Comparison of ENCODE assay signal across 12 cellular contexts in the genomic region with DNA sequence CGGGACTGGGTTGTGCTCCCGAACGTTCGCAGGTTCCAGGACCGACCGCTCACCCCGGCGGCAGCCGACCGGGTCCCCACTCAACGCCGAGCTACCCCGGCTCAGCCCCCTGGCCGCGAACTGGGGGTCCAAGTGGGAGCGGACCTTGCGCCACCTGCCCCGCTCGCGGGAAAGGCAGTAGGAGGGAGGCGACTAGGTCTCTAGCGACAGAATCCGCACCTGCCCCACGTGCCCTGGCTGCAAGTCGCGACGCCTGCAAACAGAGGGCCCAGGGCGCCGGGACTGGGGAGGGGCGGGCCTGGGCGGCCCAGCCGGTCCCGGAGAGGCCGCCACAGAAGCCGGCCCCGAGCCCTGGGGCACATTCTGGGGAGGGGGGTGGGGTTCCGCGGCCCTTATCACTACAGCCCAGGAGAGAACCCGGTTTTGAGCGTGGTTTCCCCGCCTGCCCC.
DNase-seq lines count a peak whose midpoint lies in the region; ATAC-seq, FAIRE-seq and TF ChIP-seq lines count a peak whose summit lies in the region.
"Had no signal": no experiment of that assay in that cellular context is flagged by ENCODE, and none has a peak within 500 bp of the region (broad histone marks: within the 10 kb centered on the region; RNA-seq: fewer than 3 reads in every experiment).

No MANE protein-coding gene starts in this region.

- H3K23ac ChIP-seq in H9 (ENCODE audit: insufficient read length, low read depth, low read length), result no peak overlapping the region
- H3K23ac ChIP-seq in H1 (ENCODE audit: insufficient read length), result no peak overlapping the region

- H2BK5ac ChIP-seq in H9 (ENCODE audit: insufficient read length, low read length) (no peak overlapping the region), H1 (ENCODE audit: low read depth, low read length) (no peak overlapping the region)

- no CpG with 5 or more reads among the region's 41 CpGs for WGBS in H9 (ENCODE audit: extremely low coverage, insufficient read length, low lambda C conversion rate)
- 91% methylated on average over 21 of the region's 41 CpGs; no CpG with 5 or more reads in 1 of the 2 experiments for WGBS in H1 (ENCODE audit: extremely low coverage in 1 of 2, insufficient coverage in 1 of 2, insufficient read length in 1 of 2, insufficient replicate concordance in 2 of 2, low coverage in 1 of 2, low lambda C conversion rate in 2 of 2, missing lambda C conversion rate in 1 of 2), 2 experiments
- 85% methylated on average over 37 of the region's 41 CpGs for WGBS in smooth muscle cell (ENCODE audit: low lambda C conversion rate)
- WGBS in prostate gland, result 48% methylated on average over 40 of the region's 41 CpGs

- H3K4me3 Mint-ChIP-seq in H9, result peak overlapping the region in 1 of 2 experiments; percentile 59; a peak in 2 of 5 replicates

- H3K27me3 ChIP-seq in H9 (ENCODE audit: insufficient read depth, low read length) (no peaks in the 10 kb centered on the region), H1 (replicated peaks in 1 of 4; ENCODE audit: control insufficient read depth in 3 of 4, extremely low read depth in 1 of 4, insufficient read depth in 3 of 4, low read length in 3 of 4) (peaks cover 0 to 17% (median 7%) of the 10 kb centered on the region in 4 experiments; a peak in 6 of 7 replicates), smooth muscle cell (ENCODE audit: low read depth) (no peaks in the 10 kb centered on the region), prostate gland (replicated peaks; ENCODE audit: insufficient read depth) (no peaks in the 10 kb centered on the region)
- H3K27me3 ChIP-seq: colonic mucosa had no signal

- H3T11ph ChIP-seq in H9 (ENCODE audit: low read length), result no peak overlapping the region

- H2BK20ac ChIP-seq in H9 (ENCODE audit: low read depth, low read length, poor library complexity, severe bottlenecking) (no peak overlapping the region), H1 (ENCODE audit: low read length) (no peak overlapping the region)

- H4K8ac ChIP-seq in H9 (replicated peaks; ENCODE audit: insufficient read length, low read depth, low read length), result no peak overlapping the region
- 0 out of 2 replicates have a peak overlapping the region, but pooled peaks have one; percentile 25 for H4K8ac ChIP-seq in H1 (ENCODE audit: extremely low read depth, insufficient read depth, low read length)

- POLR2A ChIA-PET in H1 (lab: Charles Lee; ENCODE audit: partially characterized antibody), result no interaction called here

- H4K20me1 ChIP-seq in H9 (ENCODE audit: control insufficient read depth, insufficient read depth, insufficient read length) (no peaks in the 10 kb centered on the region), H1 (replicated peaks in 1 of 2; ENCODE audit: control insufficient read depth in 1 of 2, insufficient read depth in 2 of 2, low read length in 2 of 2) (no peaks in the 10 kb centered on the region), smooth muscle cell (ENCODE audit: low read depth) (no peaks in the 10 kb centered on the region)

- CTCF ChIA-PET in H1 (lab: Charles Lee; ENCODE audit: partially characterized antibody), result no interaction called here

- H2AK5ac ChIP-seq in H9 (ENCODE audit: insufficient read length, low read length), result no peak overlapping the region
- no peak overlapping the region for H2AK5ac ChIP-seq in H1 (ENCODE audit: low read depth, low read length)

- H3K36me3 Mint-ChIP-seq in H9 (ENCODE audit: insufficient read depth in 1 of 3, low read depth in 3 of 3), result peaks cover 0 to 7% (median 1%) of the 10 kb centered on the region in 3 experiments; a peak in 3 of 7 replicates
- H3K36me3 Mint-ChIP-seq: CD4-positive, alpha-beta memory T cell had no signal

- H3K14ac ChIP-seq in H9 (ENCODE audit: insufficient read depth, low read length), result no peak overlapping the region
- H3K14ac ChIP-seq in H1 (ENCODE audit: insufficient read length), result no peak overlapping the region

- H3K4me3 ChIP-seq in H1 (ENCODE audit: extremely low read depth in 1 of 4, insufficient read depth in 2 of 4, low read depth in 3 of 4, low read length in 4 of 4), result peak overlapping the region; percentile 35 to 63 (median 51); a peak in 7 of 8 replicates
- no peak overlapping the region for H3K4me3 ChIP-seq in smooth muscle cell
- no peak overlapping the region for H3K4me3 ChIP-seq in prostate gland

- H3K9me3 Mint-ChIP-seq in H9, result peaks cover 12 to 26% of the 10 kb centered on the region in 2 experiments

- H2AFZ ChIP-seq in H9 (ENCODE audit: low read length), result no peak overlapping the region
- peak overlapping the region; percentile 95 for H2AFZ ChIP-seq in H1 (ENCODE audit: low read length)
- H2AFZ ChIP-seq in smooth muscle cell (ENCODE audit: low read depth), result no peak overlapping the region

- H3K79me1 ChIP-seq in H9 (ENCODE audit: insufficient read depth, low read depth, low read length, poor library complexity, severe bottlenecking) (no peaks in the 10 kb centered on the region), H1 (ENCODE audit: low read depth, low read length) (no peaks in the 10 kb centered on the region)

- H3K36me3 ChIP-seq in H1 (ENCODE audit: control insufficient read depth in 2 of 4, insufficient read depth in 4 of 4, low read length in 3 of 4), result no peaks in the 10 kb centered on the region
- no peaks in the 10 kb centered on the region for H3K36me3 ChIP-seq in smooth muscle cell (ENCODE audit: low read depth)
- H3K36me3 ChIP-seq in prostate gland, result no peaks in the 10 kb centered on the region
- H3K36me3 ChIP-seq: colonic mucosa, WERI-Rb-1 had no signal

- H3K27me3 Mint-ChIP-seq in H9 (ENCODE audit: low read depth), result peaks cover 16% of the 10 kb centered on the region

- no peak overlapping the region for H4K5ac ChIP-seq in H9 (ENCODE audit: insufficient read length, low read depth, low read length)
- no peak overlapping the region for H4K5ac ChIP-seq in H1 (ENCODE audit: insufficient read length, low read depth, low read length)

- H3K4me1 Mint-ChIP-seq in H9, result no peaks in the 10 kb centered on the region; a peak in 1 of 4 replicates

- FAIRE-seq in H1 (lab: Jason Lieb, UNC), result no peak

- no peaks in the 10 kb centered on the region for H3K79me2 ChIP-seq in H9 (ENCODE audit: insufficient read depth, low read length)
- no peaks in the 10 kb centered on the region for H3K79me2 ChIP-seq in H1 (ENCODE audit: control insufficient read depth in 1 of 2, insufficient read depth in 2 of 2, low read length in 2 of 2)
- no peaks in the 10 kb centered on the region for H3K79me2 ChIP-seq in smooth muscle cell (ENCODE audit: low read depth)

- H3K27ac Mint-ChIP-seq in H9, result no peak overlapping the region
- H3K27ac Mint-ChIP-seq: CD4-positive, alpha-beta memory T cell had no signal

- H3K9me3 ChIP-seq in H9 (ENCODE audit: control insufficient read depth, low read depth, low read length), result no peaks in the 10 kb centered on the region
- peaks cover 2 to 5% of the 10 kb centered on the region in 2 experiments; a peak in 2 of 4 replicates for H3K9me3 ChIP-seq in H1 (ENCODE audit: insufficient read depth in 2 of 2, low read depth in 1 of 2, low read length in 1 of 2)
- H3K9me3 ChIP-seq in smooth muscle cell (replicated peaks; ENCODE audit: low read depth), result no peaks in the 10 kb centered on the region
- H3K9me3 ChIP-seq in prostate gland, result no peaks in the 10 kb centered on the region
- H3K9me3 ChIP-seq: colonic mucosa had no signal

- no peaks in the 10 kb centered on the region for H3F3A ChIP-seq in smooth muscle cell (ENCODE audit: low read depth)

- H3K4me1 ChIP-seq in H9 (ENCODE audit: insufficient read depth, low read length) (no peaks in the 10 kb centered on the region), H1 (replicated peaks in 1 of 4; ENCODE audit: control insufficient read depth in 3 of 4, insufficient read depth in 4 of 4, low read length in 3 of 4) (no peaks in the 10 kb centered on the region), smooth muscle cell (ENCODE audit: low read depth) (no peaks in the 10 kb centered on the region), prostate gland (replicated peaks) (no peaks in the 10 kb centered on the region)
- H3K4me1 ChIP-seq: colonic mucosa had no signal

- H3K4ac ChIP-seq in H9 (ENCODE audit: low read depth, low read length) (no peak overlapping the region), H1 (replicated peaks; ENCODE audit: insufficient read length, low read depth, low read length) (no peak overlapping the region)

- H2BK120ac ChIP-seq in H9 (ENCODE audit: low read depth, low read length, poor library complexity, severe bottlenecking) (no peak overlapping the region), H1 (replicated peaks; ENCODE audit: low read depth, low read length) (no peak overlapping the region)

- no peak overlapping the region for H2BK15ac ChIP-seq in H9 (ENCODE audit: low read depth, low read length)
- no peak overlapping the region for H2BK15ac ChIP-seq in H1 (ENCODE audit: low read length)

- H3K18ac ChIP-seq in H9 (ENCODE audit: insufficient read length, low read depth, low read length), result no peak overlapping the region
- H3K18ac ChIP-seq in H1 (ENCODE audit: extremely low read depth, low read length), result no peak overlapping the region

- H3K56ac ChIP-seq in H9 (ENCODE audit: insufficient read length, low read depth, low read length) (no peak overlapping the region), H1 (replicated peaks; ENCODE audit: insufficient read length, low read depth, low read length) (no peak overlapping the region)

- peaks cover 3% of the 10 kb centered on the region for H3K23me2 ChIP-seq in H9 (ENCODE audit: insufficient read length, low read depth, low read length, poor library complexity, severe bottlenecking)
- peaks cover 2% of the 10 kb centered on the region; the same call in 1 of the 2 replicates for H3K23me2 ChIP-seq in H1 (ENCODE audit: low read depth, low read length)

- no peak overlapping the region for H3K27ac ChIP-seq in H9 (ENCODE audit: insufficient read length, low read depth, low read length)
- H3K27ac ChIP-seq in H1 (ENCODE audit: low read depth, low read length), result no peak overlapping the region
- H3K27ac ChIP-seq in smooth muscle cell (ENCODE audit: low read depth), result no peak overlapping the region
- H3K27ac ChIP-seq in prostate gland, result no peak overlapping the region
- H3K27ac ChIP-seq: colonic mucosa, RWPE1, WERI-Rb-1 had no signal

- TF ChIP-seq RAD21 in H1 (IDR thresholded peaks at IDR 0.05 in 1 of 2, conservative IDR thresholded peaks at IDR 0.05 in 1 of 2; ENCODE audit: low read depth in 2 of 2, low read length in 2 of 2), result no peak

- TF ChIP-seq POLR2A in H1 (IDR thresholded peaks at IDR 0.05; ENCODE audit: control extremely low read depth in 1 of 2, low read depth in 2 of 2, low read length in 2 of 2) (no peak), prostate gland (IDR thresholded peaks at IDR 0.05) (no peak)

- H3K9ac ChIP-seq in H9 (ENCODE audit: extremely low read depth, insufficient read length, low read length), result no peak overlapping the region
- no peak overlapping the region for H3K9ac ChIP-seq in H1 (replicated peaks in 1 of 4; ENCODE audit: extremely low read depth in 1 of 4, low read depth in 3 of 4, low read length in 3 of 4)
- H3K9ac ChIP-seq in smooth muscle cell (ENCODE audit: low read depth), result no peak overlapping the region

- intact Hi-C loops in prostate gland (cut with DNase I), result no loop called here

- H2BK12ac ChIP-seq in H9 (ENCODE audit: insufficient read length, low read depth, low read length) (no peak overlapping the region), H1 (ENCODE audit: low read depth, low read length) (no peak overlapping the region)

- H4K91ac ChIP-seq in H9 (ENCODE audit: insufficient read length, low read depth, low read length) (no peak overlapping the region), H1 (replicated peaks; ENCODE audit: insufficient read length, low read length) (no peak overlapping the region)

- TF ChIP-seq CTCF in H9 (conservative IDR thresholded peaks at IDR 0.05), result no peak
- TF ChIP-seq CTCF in H1 (IDR thresholded peaks at IDR 0.05; ENCODE audit: control extremely low read depth in 1 of 3, insufficient read depth in 1 of 3, low read depth in 1 of 3, low read length in 3 of 3), result no peak
- no peak for TF ChIP-seq CTCF in smooth muscle cell (IDR thresholded peaks at IDR 0.05; ENCODE audit: borderline replicate concordance, insufficient read depth, poor library complexity, severe bottlenecking)
- TF ChIP-seq CTCF in prostate gland (IDR thresholded peaks at IDR 0.05), result no peak

- H3K4me2 ChIP-seq in H9 (ENCODE audit: insufficient read depth, insufficient read length, low read length) (no peak overlapping the region), H1 (ENCODE audit: insufficient read depth in 1 of 2, low read depth in 2 of 2, low read length in 2 of 2) (peak overlapping the region; percentile 68 to 78; a peak in 3 of 4 replicates), smooth muscle cell (peak overlapping the region; percentile 78)

- no peak for ATAC-seq in GM19463 (IDR thresholded peaks at IDR 0.05; ENCODE audit: unreplicated experiment)
- ATAC-seq in GM18520 (IDR thresholded peaks at IDR 0.05; ENCODE audit: unreplicated experiment), result no peak
- ATAC-seq in HG03342 (IDR thresholded peaks at IDR 0.05; ENCODE audit: unreplicated experiment), result no peak

- DNase-seq in H9 (peak; percentile 60), H1 (ENCODE audit: low read depth in 1 of 2, low spot score in 2 of 2) (peak in 1 of 2 experiments; percentile 51), iPS-NIHi11 (ENCODE audit: low spot score) (peak; percentile 19), smooth muscle cell (lab: John Stamatoyannopoulos, UW; ENCODE audit: unreplicated experiment) (no peak), prostate gland (ENCODE audit: low spot score) (no peak)
- DNase-seq: CD4-positive, alpha-beta memory T cell; WERI-Rb-1 had no signal

- no peak for TF ChIP-seq EP300 in H1 (IDR thresholded peaks at IDR 0.05; ENCODE audit: borderline replicate concordance in 1 of 2, low read depth in 2 of 2, low read length in 2 of 2)

Comparison
In these comparisons a context has a peak if more than half of its experiments do, and no peak if none do; other contexts are left out.
1. DNase-seq: peak in H9 (single experiment) and iPS-NIHi11 (single experiment); none in smooth muscle cell (single experiment) and prostate gland (single experiment).
2. H3K4me3 ChIP-seq: peak in H1 (4 of 4); none in smooth muscle cell (single experiment) and prostate gland (0 of 2).